In genomic region chr7:140416560-140416959, GRCh38 we compare ENCODE assay signal across 18 cellular contexts. TPM values are rescaled to one million over a fixed set of nuclear protein-coding genes. Genes with fewer than 3 reads are reported as not detected.
DNase-seq lines count a peak whose midpoint lies in the region; ATAC-seq and TF ChIP-seq lines count a peak whose summit lies in the region.
"Had no signal": no experiment of that assay in that cellular context is flagged by ENCODE, and none has a peak within 500 bp of the region (broad histone marks: within the 10 kb centered on the region; RNA-seq: fewer than 3 reads in every experiment).

No MANE protein-coding gene starts in this region.

- no peaks in the 10 kb centered on the region for H3K9me3 ChIP-seq in colonic mucosa
- H3K9me3 ChIP-seq: BE2C, SK-N-SH had no signal

- no peak overlapping the region for H3K4me3 Mint-ChIP-seq in activated T-helper 1 cell treated with anti-CD3 and anti-CD28 coated beads, Interleukin-12 subunit alpha, Interleukin-12 subunit beta, Interleukin-2, Interleukin-4 antibody, amounts not matched to agents 30 ng/mL and 10 ng/mL and 1 ng/mL, durations not matched to agents 14 hours and 24 hours and 36 hours
- H3K4me3 Mint-ChIP-seq: CD8-positive, alpha-beta T cell had no signal

- DNase-seq in DMS153 (lab: John Stamatoyannopoulos, UW) (peak; percentile 42), NCI-H69 (lab: John Stamatoyannopoulos, UW) (peak; percentile 60), colonic mucosa (peak; percentile 68), kidney tubule cell (ENCODE audit: low spot score) (no peak), T1000 (lab: John Stamatoyannopoulos, UW) (no peak)
- no peak for DNase-seq in activated T-helper 1 cell treated with anti-CD3 and anti-CD28 coated beads, Interleukin-12 subunit alpha, Interleukin-12 subunit beta, Interleukin-2, Interleukin-4 antibody, amounts not matched to agents 30 ng/mL and 10 ng/mL and 1 ng/mL, durations not matched to agents 14 hours and 24 hours and 36 hours (ENCODE audit: low spot score)
- DNase-seq: BE2C; CD8-positive, alpha-beta T cell; NCI-H1048; NCI-H446; OCI-M1; SK-N-SH had no signal

- no peak overlapping the region for H3K4me3 ChIP-seq in colonic mucosa
- H3K4me3 ChIP-seq: GM12878 had no signal

- H3K9ac ChIP-seq in colonic mucosa (ENCODE audit: low read depth in 2 of 2, low read length in 2 of 2) = no peak overlapping the region
- H3K9ac ChIP-seq: SK-N-SH had no signal

- intact Hi-C loops in colonic mucosa (cut with DNase I) = no loop called here
- intact Hi-C loops in activated T-helper 1 cell treated with anti-CD3 and anti-CD28 coated beads, Interleukin-12 subunit alpha, Interleukin-12 subunit beta, Interleukin-2, Interleukin-4 antibody, amounts not matched to agents 30 ng/mL and 10 ng/mL and 1 ng/mL, durations not matched to agents 14 hours and 24 hours and 36 hours (cut with micrococcal nuclease) = no loop called here

- no peaks in the 10 kb centered on the region for H3K27me3 Mint-ChIP-seq in activated T-helper 1 cell treated with anti-CD3 and anti-CD28 coated beads, Interleukin-12 subunit alpha, Interleukin-12 subunit beta, Interleukin-2, Interleukin-4 antibody, amounts not matched to agents 30 ng/mL and 10 ng/mL and 1 ng/mL, durations not matched to agents 14 hours and 24 hours and 36 hours (ENCODE audit: insufficient read depth)

- no peaks in the 10 kb centered on the region for H3K4me1 ChIP-seq in colonic mucosa
- H3K4me1 ChIP-seq: BE2C had no signal

- peak overlapping the region; percentile 75; the same call in 1 of the 2 replicates for H3K27ac ChIP-seq in C4-2B
- H3K27ac ChIP-seq in colonic mucosa = no peak overlapping the region

- H3K27me3 ChIP-seq in colonic mucosa = no peaks in the 10 kb centered on the region
- H3K27me3 ChIP-seq: BE2C had no signal

- peaks cover 27% of the 10 kb centered on the region for H3K36me3 Mint-ChIP-seq in activated T-helper 1 cell treated with anti-CD3 and anti-CD28 coated beads, Interleukin-12 subunit alpha, Interleukin-12 subunit beta, Interleukin-2, Interleukin-4 antibody, amounts not matched to agents 30 ng/mL and 10 ng/mL and 1 ng/mL, durations not matched to agents 14 hours and 24 hours and 36 hours (ENCODE audit: low read depth)

- no peak overlapping the region for H3K27ac Mint-ChIP-seq in activated T-helper 1 cell treated with anti-CD3 and anti-CD28 coated beads, Interleukin-12 subunit alpha, Interleukin-12 subunit beta, Interleukin-2, Interleukin-4 antibody, amounts not matched to agents 30 ng/mL and 10 ng/mL and 1 ng/mL, durations not matched to agents 14 hours and 24 hours and 36 hours
- H3K27ac Mint-ChIP-seq: CD8-positive, alpha-beta T cell had no signal

- no peak for ATAC-seq in HG03354 (IDR thresholded peaks at IDR 0.05; ENCODE audit: poor library complexity, severe bottlenecking, unreplicated experiment)
- ATAC-seq: CD8-positive, alpha-beta T cell; GM12878; HCT116 had no signal

- H3K36me3 ChIP-seq in colonic mucosa = no peaks in the 10 kb centered on the region
- H3K36me3 ChIP-seq: BE2C had no signal

- no peaks in the 10 kb centered on the region for H3K9me3 Mint-ChIP-seq in activated T-helper 1 cell treated with anti-CD3 and anti-CD28 coated beads, Interleukin-12 subunit alpha, Interleukin-12 subunit beta, Interleukin-2, Interleukin-4 antibody, amounts not matched to agents 30 ng/mL and 10 ng/mL and 1 ng/mL, durations not matched to agents 14 hours and 24 hours and 36 hours
- H3K9me3 Mint-ChIP-seq: CD8-positive, alpha-beta T cell had no signal

- peaks cover 18% of the 10 kb centered on the region for H3K4me1 Mint-ChIP-seq in activated T-helper 1 cell treated with anti-CD3 and anti-CD28 coated beads, Interleukin-12 subunit alpha, Interleukin-12 subunit beta, Interleukin-2, Interleukin-4 antibody, amounts not matched to agents 30 ng/mL and 10 ng/mL and 1 ng/mL, durations not matched to agents 14 hours and 24 hours and 36 hours (ENCODE audit: low read depth)

- TF ChIP-seq CTCF in C4-2B (conservative IDR thresholded peaks at IDR 0.05) (no peak), colonic mucosa (IDR thresholded peaks at IDR 0.05) (no peak)

RNA-seq across cellular contexts. Expression of gene RAB19, which starts 12.7 kb away (rescaled TPM):
- total RNA-seq in colonic mucosa = 10 to 100 TPM; 18.8 to 22.7 TPM
- 23.9 and 27.0 TPM in 2 replicates for total RNA-seq in activated T-helper 1 cell treated with anti-CD3 and anti-CD28 coated beads, Interleukin-12 subunit alpha, Interleukin-12 subunit beta, Interleukin-2, Interleukin-4 antibody, amounts not matched to agents 30 ng/mL and 10 ng/mL and 1 ng/mL, durations not matched to agents 14 hours and 24 hours and 36 hours
- total RNA-seq: G401, M059J had no signal

RNA-seq across cellular contexts. Expression of gene SLC37A3, which starts 18.2 kb away (rescaled TPM):
- total RNA-seq in colonic mucosa = 10 to 100 TPM; 47.8 to 52.9 TPM
- total RNA-seq in activated T-helper 1 cell treated with anti-CD3 and anti-CD28 coated beads, Interleukin-12 subunit alpha, Interleukin-12 subunit beta, Interleukin-2, Interleukin-4 antibody, amounts not matched to agents 30 ng/mL and 10 ng/mL and 1 ng/mL, durations not matched to agents 14 hours and 24 hours and 36 hours = 169 and 171 TPM in 2 replicates

Comparison
In these comparisons a context has a peak if more than half of its experiments do, and no peak if none do; other contexts are left out.
1. DNase-seq: peak in DMS153 (single experiment), NCI-H69 (single experiment) and colonic mucosa (single experiment); none in kidney tubule cell (single experiment), activated T-helper 1 cell treated with anti-CD3 and anti-CD28 coated beads, Interleukin-12 subunit alpha, Interleukin-12 subunit beta, Interleukin-2, Interleukin-4 antibody, amounts not matched to agents 30 ng/mL and 10 ng/mL and 1 ng/mL, durations not matched to agents 14 hours and 24 hours and 36 hours (single experiment) and T1000 (single experiment).